ENCODE assay signal across 14 cellular contexts in genomic region chrX:38816158-38816557, GRCh38. TPM values are rescaled to one million over a fixed set of nuclear protein-coding genes. Genes with fewer than 3 reads are reported as not detected.
DNase-seq lines count a peak whose midpoint lies in the region; ATAC-seq, FAIRE-seq and TF ChIP-seq lines count a peak whose summit lies in the region.
"Had no signal": no experiment of that assay in that cellular context is flagged by ENCODE, and none has a peak within 500 bp of the region (broad histone marks: within the 10 kb centered on the region; RNA-seq: fewer than 3 reads in every experiment).

No MANE protein-coding gene starts in this region.

- TF ChIP-seq POLR2A in body of pancreas (IDR thresholded peaks at IDR 0.05) = no peak

- H3K4me1 ChIP-seq in body of pancreas (peaks cover 50% of the 10 kb centered on the region), small intestine (ENCODE audit: control insufficient read depth in 2 of 2, insufficient read depth in 1 of 2, low read depth in 1 of 2, low read length in 1 of 2) (peaks cover 0 to 2% of the 10 kb centered on the region in 2 donors), endodermal cell (ENCODE audit: control insufficient read depth, insufficient read depth, low read length) (no peaks in the 10 kb centered on the region)
- H3K4me1 ChIP-seq: breast epithelium had no signal

- WGBS in body of pancreas, 2 donors = 39 to 41% methylated on average over 3 of the region's 3 CpGs
- WGBS in small intestine, 3 donors = 77 to 92% (median 78%) methylated on average over 3 of the region's 3 CpGs
- 98% methylated on average over 3 of the region's 3 CpGs; no CpG with 5 or more reads in 1 of the 2 experiments for WGBS in endodermal cell (ENCODE audit: insufficient coverage in 1 of 2, insufficient read length in 1 of 2), 2 experiments

- CTCF ChIA-PET in activated CD4-positive, alpha-beta T cell treated with anti-CD3 and anti-CD28 coated beads, Interleukin-2, amount 10 ng/mL, durations not matched to agents 7 days and 5 days (lab: Charles Lee) = interaction anchor here (1.0 to 1.2 kb wide), 2 partner anchors 9 to 15 kb away, joined by 3 read pairs; partner anchors contain the start of gene MID1IP1

- H3K27me3 Mint-ChIP-seq in activated CD4-positive, alpha-beta T cell treated with anti-CD3 and anti-CD28 coated beads, Interleukin-2, amount 10 ng/mL, durations not matched to agents 7 days and 5 days = no peaks in the 10 kb centered on the region
- no peaks in the 10 kb centered on the region for H3K27me3 Mint-ChIP-seq in endodermal cell (ENCODE audit: insufficient read depth)

- H3K9me3 ChIP-seq in body of pancreas (no peaks in the 10 kb centered on the region), small intestine (ENCODE audit: control insufficient read depth, low read depth) (no peaks in the 10 kb centered on the region), endodermal cell (ENCODE audit: control insufficient read depth, low read length) (no peaks in the 10 kb centered on the region)
- H3K9me3 ChIP-seq: breast epithelium, esophagus muscularis mucosa, SJSA1 had no signal

- H3K4me3 ChIP-seq in body of pancreas (no peak overlapping the region), small intestine (ENCODE audit: low read depth in 1 of 2, low read length in 2 of 2) (no peak overlapping the region), endodermal cell (ENCODE audit: low read length) (no peak overlapping the region)
- H3K4me3 ChIP-seq: breast epithelium, esophagus muscularis mucosa, SJSA1 had no signal

- POLR2A ChIA-PET in activated CD4-positive, alpha-beta T cell treated with anti-CD3 and anti-CD28 coated beads, Interleukin-2, amount 10 ng/mL, durations not matched to agents 7 days and 5 days (lab: Charles Lee) = interaction anchor here (0.6 kb wide), 1 partner anchor 1702 kb away, joined by 3 read pairs; no protein-coding TSS in a partner anchor

- ATAC-seq in body of pancreas = no peak

- peak; percentile 61 for DNase-seq in activated CD4-positive, alpha-beta T cell treated with anti-CD3 and anti-CD28 coated beads, Interleukin-2, amount 10 ng/mL, durations not matched to agents 7 days and 5 days
- no peak for DNase-seq in activated CD4-positive, alpha-beta T cell treated with anti-CD3 and anti-CD28 coated beads for 1 hour
- peak; percentile 31 for DNase-seq in OCI-M1 (lab: John Stamatoyannopoulos, UW)
- DNase-seq in body of pancreas = peak; percentile 23 to 61 (median 34)
- peak; percentile 16 for DNase-seq in small intestine
- no peak for DNase-seq in endodermal cell
- DNase-seq in NAMALWA (ENCODE audit: low spot score) = no peak
- no peak for DNase-seq in NCI-H1105 treated with DMSO at 0.1 percent for 48 hours (lab: John Stamatoyannopoulos, UW)
- DNase-seq: activated CD8-positive, alpha-beta memory T cell treated with anti-CD3 and anti-CD28 coated beads for 24 hours; NCI-H526 treated with DMSO at 0.1 percent for 48 hours had no signal

- peaks cover 26% of the 10 kb centered on the region for H3K4me1 Mint-ChIP-seq in activated CD4-positive, alpha-beta T cell treated with anti-CD3 and anti-CD28 coated beads, Interleukin-2, amount 10 ng/mL, durations not matched to agents 7 days and 5 days
- peaks cover 3% of the 10 kb centered on the region for H3K4me1 Mint-ChIP-seq in endodermal cell
- H3K4me1 Mint-ChIP-seq: neural crest cell had no signal

- H3K27me3 ChIP-seq in body of pancreas (no peaks in the 10 kb centered on the region), small intestine (ENCODE audit: control insufficient read depth in 2 of 2, insufficient read depth in 2 of 2, low read length in 2 of 2) (no peaks in the 10 kb centered on the region), endodermal cell (ENCODE audit: control insufficient read depth, insufficient read depth, low read length, poor library complexity, severe bottlenecking) (no peaks in the 10 kb centered on the region)
- H3K27me3 ChIP-seq: esophagus muscularis mucosa, SJSA1 had no signal

- no peak for FAIRE-seq in small intestine (lab: Jason Lieb, UNC)

- intact Hi-C loops in body of pancreas (cut with DNase I) = no loop called here

- H3K9me3 Mint-ChIP-seq in activated CD4-positive, alpha-beta T cell treated with anti-CD3 and anti-CD28 coated beads, Interleukin-2, amount 10 ng/mL, durations not matched to agents 7 days and 5 days = peaks cover 8% of the 10 kb centered on the region
- peaks cover 43% of the 10 kb centered on the region for H3K9me3 Mint-ChIP-seq in endodermal cell

- TF ChIP-seq CTCF in body of pancreas (IDR thresholded peaks at IDR 0.05) = no peak
- TF ChIP-seq CTCF in endodermal cell (conservative IDR thresholded peaks at IDR 0.05) = no peak

- H3K4me3 Mint-ChIP-seq in activated CD4-positive, alpha-beta T cell treated with anti-CD3 and anti-CD28 coated beads, Interleukin-2, amount 10 ng/mL, durations not matched to agents 7 days and 5 days = no peak overlapping the region
- H3K4me3 Mint-ChIP-seq in endodermal cell = no peak overlapping the region
- H3K4me3 Mint-ChIP-seq: neural crest cell had no signal

- peaks cover 11% of the 10 kb centered on the region for H3K36me3 Mint-ChIP-seq in activated CD4-positive, alpha-beta T cell treated with anti-CD3 and anti-CD28 coated beads, Interleukin-2, amount 10 ng/mL, durations not matched to agents 7 days and 5 days (ENCODE audit: low read depth)
- H3K36me3 Mint-ChIP-seq in endodermal cell (ENCODE audit: low read depth) = no peaks in the 10 kb centered on the region

- peak overlapping the region in 3 of 4 donors; percentile 37 to 72 (median 59) for H3K27ac ChIP-seq in body of pancreas
- H3K27ac ChIP-seq in small intestine (ENCODE audit: low read depth in 1 of 2, low read length in 1 of 2) = peak overlapping the region in 1 of 2 donors; percentile 38
- no peak overlapping the region for H3K27ac ChIP-seq in endodermal cell (ENCODE audit: low read depth, low read length)
- H3K27ac ChIP-seq: esophagus muscularis mucosa had no signal

- H3K36me3 ChIP-seq in body of pancreas (replicated peaks in 1 of 2; ENCODE audit: insufficient read depth in 1 of 2, low read depth in 2 of 2) (no peaks in the 10 kb centered on the region), small intestine (ENCODE audit: control insufficient read depth in 2 of 2, insufficient read depth in 2 of 2, low read length in 2 of 2) (no peaks in the 10 kb centered on the region), endodermal cell (ENCODE audit: control insufficient read depth, insufficient read depth, low read length) (no peaks in the 10 kb centered on the region)
- H3K36me3 ChIP-seq: breast epithelium, esophagus muscularis mucosa, SJSA1 had no signal

- H3K9ac ChIP-seq in endodermal cell (ENCODE audit: extremely low read depth, low read length, poor library complexity, severe bottlenecking) = no peak overlapping the region

- no peak overlapping the region for H3K27ac Mint-ChIP-seq in activated CD4-positive, alpha-beta T cell treated with anti-CD3 and anti-CD28 coated beads, Interleukin-2, amount 10 ng/mL, durations not matched to agents 7 days and 5 days
- no peak overlapping the region for H3K27ac Mint-ChIP-seq in endodermal cell

RNA-seq across cellular contexts. Expression of gene MID1IP1, which starts 14.9 kb away (rescaled TPM):
- 10 to 100 TPM; 60.8 to 62.0 TPM for total RNA-seq in activated CD4-positive, alpha-beta T cell treated with anti-CD3 and anti-CD28 coated beads, Interleukin-2, amount 10 ng/mL, durations not matched to agents 7 days and 5 days
- total RNA-seq in body of pancreas (10 to 100 TPM; 42.8 to 53.2 TPM), endodermal cell (100 to 1,000 TPM in 1 of 2 donors, 10 to 100 TPM in 1; 73.2 to 125 TPM)
- polyA plus RNA-seq in small intestine = 10 to 100 TPM; 24.2 to 61.1 (median 29.5) TPM
- 60.3 TPM for polyA plus RNA-seq in endodermal cell (2013, experiment 1 of 2)
- 58.0 TPM for polyA plus RNA-seq in endodermal cell (2013, experiment 2 of 2)

Comparison
In these comparisons a context has a peak if more than half of its experiments do, and no peak if none do; other contexts are left out.
1. DNase-seq: peak in activated CD4-positive, alpha-beta T cell treated with anti-CD3 and anti-CD28 coated beads, Interleukin-2, amount 10 ng/mL, durations not matched to agents 7 days and 5 days (single experiment), OCI-M1 (single experiment), body of pancreas (4 of 4) and small intestine (single experiment); none in activated CD4-positive, alpha-beta T cell treated with anti-CD3 and anti-CD28 coated beads for 1 hour (single experiment), endodermal cell (single experiment), NAMALWA (single experiment) and NCI-H1105 treated with DMSO at 0.1 percent for 48 hours (single experiment).